In the genomic region with DNA sequence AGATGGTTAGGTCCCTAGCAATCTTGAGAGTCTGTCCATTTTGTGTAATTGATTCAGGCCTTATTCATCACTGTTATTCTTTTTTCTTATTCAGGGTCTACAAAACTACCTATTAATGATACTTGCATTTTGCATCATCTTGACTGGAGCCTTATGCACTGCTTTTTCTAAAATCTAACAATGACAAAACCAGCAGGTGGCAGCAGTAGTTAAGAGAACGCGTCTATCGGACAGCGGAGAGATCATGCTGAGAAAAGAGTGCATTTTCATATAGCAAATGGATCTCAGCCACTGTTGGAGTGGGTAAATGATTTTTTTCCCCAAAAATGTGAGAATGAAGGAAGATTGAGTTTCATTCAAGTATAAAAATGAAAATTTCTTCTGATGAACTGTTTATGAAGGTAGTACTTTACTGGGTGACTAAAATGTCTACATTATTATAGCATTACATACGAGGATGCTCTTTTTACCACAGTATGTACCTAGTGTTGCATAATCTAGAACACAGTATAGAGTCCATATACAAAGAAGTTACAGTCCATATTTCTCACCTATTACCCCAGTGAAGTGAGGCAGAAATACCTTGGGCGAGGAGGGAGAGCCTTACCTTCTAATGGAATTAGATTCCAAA, we compare ENCODE assay signal across 8 cellular contexts. TPM values are rescaled to one million over a fixed set of nuclear protein-coding genes. Genes with fewer than 3 reads are reported as not detected.
DNase-seq lines count a peak whose midpoint lies in the region; ATAC-seq lines count a peak whose summit lies in the region.

No MANE protein-coding gene starts in this region.

- DNase-seq in DMS114 treated with DMSO at 0.1 percent for 48 hours (lab: John Stamatoyannopoulos, UW; ENCODE audit: unreplicated experiment) (peak; percentile 55), GM19240 (ENCODE audit: insufficient read length, low spot score) (peak; percentile 3), NCI-H2171 treated with DMSO at 0.1 percent for 48 hours (lab: John Stamatoyannopoulos, UW) (peak; percentile 38), activated T-cell treated with anti-CD3 and anti-CD28 coated beads for 4 hours (peak; percentile 17), fibroblast of the conjunctiva (ENCODE audit: low read depth) (peak; percentile 34), occipital lobe (lab: John Stamatoyannopoulos, UW) (peak; percentile 42), posterior vena cava (ENCODE audit: low spot score) (no peak)

- ATAC-seq in HG03139 (IDR thresholded peaks at IDR 0.05; ENCODE audit: unreplicated experiment): peak; percentile 56

- intact Hi-C loops in posterior vena cava (cut with DNase I): loop anchor here in 1 of 2 donors (5.0 to 10.0 kb wide), 2 partner anchors 59 to 369 kb away; no protein-coding TSS in a partner anchor

RNA-seq across cellular contexts. Expression of a gene that starts 43.2 kb away (rescaled TPM):
- total RNA-seq in occipital lobe (3.0 TPM), posterior vena cava (1 to 10 TPM; 5.1 to 8.0 TPM)
